Comparison of ENCODE assay signal across 17 cellular contexts in the genomic region with DNA sequence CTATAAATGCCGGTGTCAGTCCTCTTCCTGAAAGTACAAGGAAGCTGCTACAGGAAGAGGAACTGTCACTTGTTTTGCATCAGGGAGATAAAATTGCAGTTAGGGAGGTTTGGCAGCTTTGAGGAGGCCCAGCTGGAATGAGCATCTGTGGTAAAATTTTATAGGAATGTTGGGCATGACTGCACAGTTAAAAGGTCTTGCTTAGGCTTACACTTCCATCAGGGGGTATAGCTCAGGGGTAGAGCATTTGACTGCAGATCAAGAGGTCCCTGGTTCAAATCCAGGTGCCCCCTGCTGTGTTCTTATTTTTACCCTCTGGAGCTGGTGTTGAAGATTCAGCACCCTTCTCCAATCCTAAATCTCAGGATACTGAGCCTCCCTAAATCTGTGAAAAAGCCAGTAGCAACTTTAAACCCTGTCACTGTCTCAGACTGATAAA.
A peak's percentile ranks its signal among the peaks of the same experiment; 100 is the strongest.
DNase-seq lines count a peak whose midpoint lies in the region; ATAC-seq and TF ChIP-seq lines count a peak whose summit lies in the region.
"Had no signal": no experiment of that assay in that cellular context is flagged by ENCODE, and none has a peak within 500 bp of the region (broad histone marks: within the 10 kb centered on the region; RNA-seq: fewer than 3 reads in every experiment).

No MANE protein-coding gene starts in this region.

- CTCF ChIA-PET in Panc1 (lab: Charles Lee): no interaction called here
- CTCF ChIA-PET in activated CD8-positive, alpha-beta memory T cell treated with anti-CD3 and anti-CD28 coated beads, Interleukin-2, amount 10 ng/mL, durations not matched to agents 7 days and 5 days (lab: Charles Lee): no interaction called here

- H3K9me3 ChIP-seq in Panc1 (ENCODE audit: control insufficient read depth, insufficient read depth, low read depth, low read length): peaks cover 14% of the 10 kb centered on the region; the same call in 1 of the 2 replicates
- peaks cover 5 to 29% (median 17%) of the 10 kb centered on the region in 4 donors for H3K9me3 ChIP-seq in esophagus muscularis mucosa

- in situ Hi-C loops in Panc1 (cut with HindIII; ENCODE audit: low pct_unique_long_range_greater_than_20kb, low sequenced_read_pairs): no loop called here

- H3K4me3 Mint-ChIP-seq in activated CD8-positive, alpha-beta memory T cell treated with anti-CD3 and anti-CD28 coated beads, Interleukin-2, amount 10 ng/mL, durations not matched to agents 7 days and 5 days: no peak overlapping the region
- H3K4me3 Mint-ChIP-seq: activated CD4-positive, alpha-beta memory T cell treated with anti-CD3 and anti-CD28 coated beads for 36 hours; naive B cell; stimulated activated naive CD8-positive, alpha-beta T cell treated with anti-CD3 and anti-CD28 coated beads, Interleukin-15, Interleukin-2, amounts not matched to agents 100 ng/mL and 50 ng/mL, for 24 hours had no signal

- no peaks in the 10 kb centered on the region for H3K4me1 ChIP-seq in Panc1 (ENCODE audit: control insufficient read depth, insufficient read depth, low read length)
- no peaks in the 10 kb centered on the region for H3K4me1 ChIP-seq in esophagus muscularis mucosa
- H3K4me1 ChIP-seq: body of pancreas had no signal

- H3K27me3 ChIP-seq in Panc1 (ENCODE audit: control insufficient read depth, insufficient read depth, low read length) (no peaks in the 10 kb centered on the region), esophagus muscularis mucosa (no peaks in the 10 kb centered on the region)
- H3K27me3 ChIP-seq: body of pancreas had no signal

- no peak overlapping the region for H3K27ac Mint-ChIP-seq in activated CD8-positive, alpha-beta memory T cell treated with anti-CD3 and anti-CD28 coated beads, Interleukin-2, amount 10 ng/mL, durations not matched to agents 7 days and 5 days
- H3K27ac Mint-ChIP-seq: activated CD4-positive, alpha-beta memory T cell treated with anti-CD3 and anti-CD28 coated beads for 36 hours; stimulated activated naive CD8-positive, alpha-beta T cell treated with anti-CD3 and anti-CD28 coated beads, Interleukin-15, Interleukin-2, amounts not matched to agents 100 ng/mL and 50 ng/mL, for 24 hours had no signal

- DNase-seq in AG10803 (ENCODE audit: low read depth) (peak; percentile 42), ELR (ENCODE audit: low read depth) (peak; percentile 25), Panc1 (ENCODE audit: low read depth, low spot score) (no peak), esophagus muscularis mucosa (ENCODE audit: extremely low spot score) (peak; percentile 70), NCI-H1436 treated with DMSO at 0.1 percent for 48 hours (lab: John Stamatoyannopoulos, UW) (no peak)
- no peak for DNase-seq in central memory CD4-positive, alpha-beta T cell
- DNase-seq in activated CD8-positive, alpha-beta memory T cell treated with anti-CD3 and anti-CD28 coated beads, Interleukin-2, amount 10 ng/mL, durations not matched to agents 7 days and 5 days: no peak
- no peak for DNase-seq in activated CD4-positive, alpha-beta T cell treated with anti-CD3 and anti-CD28 coated beads, Interleukin-2, amount 50 U/mL, for 48 hours
- DNase-seq: activated CD4-positive, alpha-beta memory T cell treated with anti-CD3 and anti-CD28 coated beads for 36 hours; activated gamma-delta T cell; body of pancreas; effector CD8-positive, alpha-beta T cell; glutamatergic neuron; left colon; naive B cell; right cardiac atrium had no signal

- no peaks in the 10 kb centered on the region for H3K36me3 ChIP-seq in Panc1 (ENCODE audit: control insufficient read depth, insufficient read depth, low read length)
- no peaks in the 10 kb centered on the region for H3K36me3 ChIP-seq in esophagus muscularis mucosa

- ATAC-seq in Panc1: peak; percentile 51; the same call in 1 of the 2 replicates
- no peak for ATAC-seq in activated CD8-positive, alpha-beta memory T cell treated with anti-CD3 and anti-CD28 coated beads, Interleukin-2, amount 10 ng/mL, durations not matched to agents 7 days and 5 days
- ATAC-seq: body of pancreas, left colon, right cardiac atrium had no signal

- peaks cover 18% of the 10 kb centered on the region for H3K27me3 Mint-ChIP-seq in activated CD8-positive, alpha-beta memory T cell treated with anti-CD3 and anti-CD28 coated beads, Interleukin-2, amount 10 ng/mL, durations not matched to agents 7 days and 5 days

- 12% methylated on average over 1 of the region's 1 CpG for WGBS in esophagus muscularis mucosa

- H3K4me3 ChIP-seq in AG10803 (ENCODE audit: low read length): no peak overlapping the region
- no peak overlapping the region for H3K4me3 ChIP-seq in Panc1 (ENCODE audit: low read depth in 2 of 2, low read length in 2 of 2)
- H3K4me3 ChIP-seq in esophagus muscularis mucosa: no peak overlapping the region
- H3K4me3 ChIP-seq: body of pancreas had no signal

- POLR2A ChIA-PET in Panc1 (lab: Charles Lee): no interaction called here

- H3K9me3 Mint-ChIP-seq in activated CD8-positive, alpha-beta memory T cell treated with anti-CD3 and anti-CD28 coated beads, Interleukin-2, amount 10 ng/mL, durations not matched to agents 7 days and 5 days (ENCODE audit: low read depth): peaks cover 13% of the 10 kb centered on the region

- no peak overlapping the region for H3K27ac ChIP-seq in Panc1 (ENCODE audit: low read length)
- no peak overlapping the region for H3K27ac ChIP-seq in esophagus muscularis mucosa (replicated peaks in 1 of 4)
- H3K27ac ChIP-seq: body of pancreas had no signal

- no peak for TF ChIP-seq POLR2A in esophagus muscularis mucosa (IDR thresholded peaks at IDR 0.05; ENCODE audit: low read depth)

- H3K4me1 Mint-ChIP-seq in activated CD8-positive, alpha-beta memory T cell treated with anti-CD3 and anti-CD28 coated beads, Interleukin-2, amount 10 ng/mL, durations not matched to agents 7 days and 5 days: no peaks in the 10 kb centered on the region

- intact Hi-C loops in Panc1 (cut with micrococcal nuclease; ENCODE audit: unreplicated experiment): no loop called here
- intact Hi-C loops in esophagus muscularis mucosa (cut with DNase I): no loop called here

- no peak for TF ChIP-seq EP300 in esophagus muscularis mucosa (IDR thresholded peaks at IDR 0.05)

- H3K36me3 Mint-ChIP-seq in activated CD8-positive, alpha-beta memory T cell treated with anti-CD3 and anti-CD28 coated beads, Interleukin-2, amount 10 ng/mL, durations not matched to agents 7 days and 5 days: peaks cover 14% of the 10 kb centered on the region

- no TSS peak for BruUV-seq in Panc1 (replicated peaks; lab: Mats Ljungman, UMichigan)

- TF ChIP-seq CTCF in AG10803 (conservative IDR thresholded peaks at IDR 0.05; ENCODE audit: low read length) (no peak), Panc1 (IDR thresholded peaks at IDR 0.05) (no peak), esophagus muscularis mucosa (IDR thresholded peaks at IDR 0.05) (no peak)

Comparison
In these comparisons a context has a peak if more than half of its experiments do, and no peak if none do; other contexts are left out.
1. DNase-seq: peak in AG10803 (single experiment), ELR (single experiment) and esophagus muscularis mucosa (single experiment); none in Panc1 (single experiment), central memory CD4-positive, alpha-beta T cell (single experiment), NCI-H1436 treated with DMSO at 0.1 percent for 48 hours (single experiment), activated CD8-positive, alpha-beta memory T cell treated with anti-CD3 and anti-CD28 coated beads, Interleukin-2, amount 10 ng/mL, durations not matched to agents 7 days and 5 days (single experiment) and activated CD4-positive, alpha-beta T cell treated with anti-CD3 and anti-CD28 coated beads, Interleukin-2, amount 50 U/mL, for 48 hours (0 of 2).